In genomic region chr11:32892355-32893090, GRCh38 we compare ENCODE assay signal across 8 cellular contexts. TPM values are rescaled to one million over a fixed set of nuclear protein-coding genes. Genes with fewer than 3 reads are reported as not detected.
DNase-seq lines count a peak whose midpoint lies in the region; ATAC-seq and TF ChIP-seq lines count a peak whose summit lies in the region.

Gene QSER1 (plus strand): TSS chr11:32892811. CDS start chr11:32893126, 315 bp downstream.

- peaks cover 20% of the 10 kb centered on the region for H3K27me3 Mint-ChIP-seq in T-helper 1 cell treated with Interleukin-12 subunit alpha and Interleukin-12 subunit beta and Interleukin-4 antibody, amounts not matched to agents 30 μg/mL and 1 μg/mL, for 36 hours (ENCODE audit: low read depth)

- H3K9me2 ChIP-seq in MM.1S (replicated peaks; ENCODE audit: insufficient read depth, low read length) = no peaks in the 10 kb centered on the region

- H3K79me2 ChIP-seq in MM.1S (ENCODE audit: low read length) = peaks cover 43% of the 10 kb centered on the region

- peak within 1 kb of the TSS; percentile 91 for H3K27ac Mint-ChIP-seq in T-helper 1 cell treated with Interleukin-12 subunit alpha and Interleukin-12 subunit beta and Interleukin-4 antibody, amounts not matched to agents 30 μg/mL and 1 μg/mL, for 36 hours

- CTCF ChIA-PET in GM10248 (lab: Yijun Ruan, JAX) = interaction anchor here (0.7 to 3.3 kb wide), 8 partner anchors 8 to 173 kb away, joined by 3 to 12 read pairs (median 4); no protein-coding TSS in a partner anchor

- H3K4me3 ChIP-seq in H7 (ENCODE audit: insufficient read depth, low read depth, low read length) (peak within 1 kb of the TSS; percentile 87), MM.1S (ENCODE audit: low read length) (peak within 1 kb of the TSS; percentile 88), psoas muscle (peak within 1 kb of the TSS; percentile 78)

- H3K36me3 ChIP-seq in H7 (replicated peaks; ENCODE audit: control insufficient read depth, insufficient read depth, low read length) = no peaks in the 10 kb centered on the region; the same call in 1 of the 2 replicates
- no peaks in the 10 kb centered on the region for H3K36me3 ChIP-seq in MM.1S (replicated peaks; ENCODE audit: insufficient read depth, low read length)
- H3K36me3 ChIP-seq in psoas muscle (ENCODE audit: insufficient read depth in 1 of 2, low read depth in 1 of 2) = no peaks in the 10 kb centered on the region

- H3K4me1 ChIP-seq in MM.1S (ENCODE audit: low read length) = 0 out of 2 replicates have a peak, but pooled peaks cover 10% of the 10 kb centered on the region
- H3K4me1 ChIP-seq in psoas muscle = peaks cover 13% of the 10 kb centered on the region

- peak within 1 kb of the TSS; percentile 97 for H2AFZ ChIP-seq in MM.1S (ENCODE audit: low read length)

- H3K9me3 Mint-ChIP-seq in T-helper 1 cell treated with Interleukin-12 subunit alpha and Interleukin-12 subunit beta and Interleukin-4 antibody, amounts not matched to agents 30 μg/mL and 1 μg/mL, for 36 hours = no peaks in the 10 kb centered on the region

- H3K4me1 Mint-ChIP-seq in T-helper 1 cell treated with Interleukin-12 subunit alpha and Interleukin-12 subunit beta and Interleukin-4 antibody, amounts not matched to agents 30 μg/mL and 1 μg/mL, for 36 hours (ENCODE audit: low read depth) = peaks cover 25% of the 10 kb centered on the region

- H3K9ac ChIP-seq in MM.1S (ENCODE audit: low read length) = peak within 1 kb of the TSS; percentile 94

- WGBS in psoas muscle, 3 donors = 0 to 1% (median 1%) methylated on average over 33 to 91 of the region's 91 CpGs

- TF ChIP-seq CTCF in GM10248 (IDR thresholded peaks at IDR 0.05; ENCODE audit: control extremely low read depth, extremely low read depth, low read depth, missing control alignments) = no peak
- TF ChIP-seq CTCF in MM.1S (IDR thresholded peaks at IDR 0.05; ENCODE audit: low read length) = no peak
- no peak for TF ChIP-seq CTCF in psoas muscle (IDR thresholded peaks at IDR 0.05)

- ATAC-seq in left ventricle myocardium superior (peak; percentile 92), psoas muscle (peak; percentile 81 to 87 (median 83))

- peak within 1 kb of the TSS; percentile 94 for H3K4me3 Mint-ChIP-seq in T-helper 1 cell treated with Interleukin-12 subunit alpha and Interleukin-12 subunit beta and Interleukin-4 antibody, amounts not matched to agents 30 μg/mL and 1 μg/mL, for 36 hours

- intact Hi-C loops in left ventricle myocardium superior (cut with micrococcal nuclease) = no loop called here
- intact Hi-C loops in psoas muscle (cut with DNase I) = loop anchor here in 1 of 2 donors (10.0 kb wide), 1 partner anchor 308 kb away; the partner anchor contains the start of gene EIF3M

- POLR2A ChIA-PET in GM10248 (lab: Yijun Ruan, JAX) = interaction anchor here (0.6 to 1.4 kb wide), 2 partner anchors 59 to 308 kb away, joined by 4 to 6 read pairs; no protein-coding TSS in a partner anchor

- H3K27ac ChIP-seq in MM.1S (ENCODE audit: low read length) (peak within 1 kb of the TSS; percentile 67; the same call in 1 of the 2 replicates), psoas muscle (peak within 1 kb of the TSS; percentile 90)

- peak; percentile 88 for DNase-seq in GM10248 (ENCODE audit: extremely low spot score)
- DNase-seq in H7 = peak; percentile 94
- peak; percentile 70 for DNase-seq in MM.1S
- DNase-seq in amygdala (lab: John Stamatoyannopoulos, UW) = peak in 49 of 56 donors; percentile 37 to 90 (median 71)
- DNase-seq in left ventricle myocardium superior = peak; percentile 84
- DNase-seq in psoas muscle = peak; percentile 79 to 83
- peak; percentile 72 for DNase-seq in ureter (ENCODE audit: low spot score)

- H3K36me3 Mint-ChIP-seq in T-helper 1 cell treated with Interleukin-12 subunit alpha and Interleukin-12 subunit beta and Interleukin-4 antibody, amounts not matched to agents 30 μg/mL and 1 μg/mL, for 36 hours (ENCODE audit: low read depth) = peaks cover 3% of the 10 kb centered on the region

- peak within 1 kb of the TSS; percentile 83 for H3K4me2 ChIP-seq in MM.1S (ENCODE audit: low read depth, low read length)

- no peaks in the 10 kb centered on the region for H4K20me1 ChIP-seq in MM.1S (ENCODE audit: insufficient read depth, low read length)

- peaks cover 10% of the 10 kb centered on the region for H3F3A ChIP-seq in MM.1S (ENCODE audit: insufficient read depth, low read length)

- H3K27me3 ChIP-seq in H7 (ENCODE audit: control insufficient read depth, insufficient read depth, low read length) (no peaks in the 10 kb centered on the region), MM.1S (replicated peaks; ENCODE audit: insufficient read depth, low read length) (no peaks in the 10 kb centered on the region), psoas muscle (ENCODE audit: insufficient read depth in 3 of 3, low read length in 2 of 3) (no peaks in the 10 kb centered on the region)

- no peaks in the 10 kb centered on the region for H3K9me3 ChIP-seq in MM.1S (replicated peaks; ENCODE audit: insufficient read depth, low read length)
- H3K9me3 ChIP-seq in psoas muscle = no peaks in the 10 kb centered on the region

RNA-seq across cellular contexts. Expression of gene QSER1, which starts in this region (rescaled TPM):
- total RNA-seq in H7 (2014; rRNA removed; shearing (Covaris generic)) = 23.7 and 44.9 TPM in 2 replicates
- total RNA-seq in left ventricle myocardium superior (16.5 TPM), psoas muscle (10 to 100 TPM; 11.8 to 19.3 (median 15.6) TPM), ureter (43.6 TPM)
- 1 to 10 TPM; 2.4 to 6.4 (median 3.3) TPM for polyA plus RNA-seq in psoas muscle

Comparison
In these comparisons a context has a peak if more than half of its experiments do, and no peak if none do; other contexts are left out.
1. Peak in every context shown above with its lines: DNase-seq, ATAC-seq, H3K4me3 ChIP-seq and H3K27ac ChIP-seq.